In the genomic region with DNA sequence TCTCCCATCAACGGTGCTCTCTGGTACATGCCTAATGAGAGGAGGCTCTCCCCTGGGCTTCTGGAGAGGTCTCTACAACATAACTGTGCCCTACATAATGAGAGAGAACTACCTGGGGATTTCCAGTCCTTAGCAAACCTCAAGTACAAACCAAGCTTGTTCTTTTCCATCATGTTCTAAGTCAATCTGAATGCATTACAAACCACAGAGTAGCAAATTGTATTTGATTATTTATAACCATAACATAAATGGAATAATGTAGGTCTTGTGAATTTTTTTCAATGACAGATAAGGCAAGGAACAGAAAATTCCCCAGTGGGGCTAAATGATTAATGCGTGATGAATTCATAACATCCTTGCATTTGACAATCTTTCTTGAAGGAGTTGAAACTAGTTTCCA, we compare ENCODE assay signal across 24 cellular contexts.
A peak's percentile ranks its signal among the peaks of the same experiment; 100 is the strongest.
DNase-seq lines count a peak whose midpoint lies in the region; ATAC-seq and TF ChIP-seq lines count a peak whose summit lies in the region.
"Had no signal": no experiment of that assay in that cellular context is flagged by ENCODE, and none has a peak within 500 bp of the region (broad histone marks: within the 10 kb centered on the region; RNA-seq: fewer than 3 reads in every experiment).

No MANE protein-coding gene starts in this region.

- TF ChIP-seq CTCF in fibroblast of the aortic adventitia (IDR thresholded peaks at IDR 0.05; ENCODE audit: insufficient read depth, low read length): no peak

- no peak for DNase-seq in activated naive CD4-positive, alpha-beta T cell treated with anti-CD3 and anti-CD28 coated beads, Interleukin-2, amount 10 ng/mL, durations not matched to agents 7 days and 5 days
- DNase-seq in amniotic epithelial cell (ENCODE audit: low read depth): peak; percentile 25
- DNase-seq in fibroblast of the aortic adventitia (ENCODE audit: low read depth): peak; percentile 20
- peak; percentile 30 for DNase-seq in retina
- no peak for DNase-seq in NCI-H345 (lab: John Stamatoyannopoulos, UW)
- DNase-seq in NCI-H1105 treated with DMSO at 0.1 percent for 48 hours (lab: John Stamatoyannopoulos, UW): no peak
- DNase-seq: activated CD4-positive, alpha-beta T cell treated with anti-CD3 and anti-CD28 coated beads for 36 hours; activated T-cell treated with anti-CD3 and anti-CD28 coated beads, Interleukin-2, amount 50 U/mL, for 4 hours; amniotic stem cell; caudate nucleus; CD8-positive, alpha-beta memory T cell; DMS153; foreskin melanocyte; hypothalamus; KBM-7; left ventricle myocardium inferior; naive thymus-derived CD4-positive, alpha-beta T cell; NCI-H1694; stimulated activated CD4-positive, alpha-beta T cell treated with anti-CD3 and anti-CD28 coated beads, Interleukin-4, amount 100 ng/mL, for 1 hour; stimulated activated naive B cell treated with anti-CD40 and anti-IgM and Interleukin-4, amounts not matched to agents 10 μg/mL and 1 μg/mL and 100 μg/mL, for 72 hours; T-helper 17 cell had no signal

- ATAC-seq in HG03565 (IDR thresholded peaks at IDR 0.05; ENCODE audit: unreplicated experiment): no peak
- ATAC-seq: activated CD4-positive, alpha-beta T cell treated with anti-CD3 and anti-CD28 coated beads for 36 hours; activated T-cell treated with anti-CD3 and anti-CD28 coated beads, Interleukin-2, amount 50 U/mL, for 4 hours; naive thymus-derived CD4-positive, alpha-beta T cell; T-helper 17 cell had no signal

- peak overlapping the region; percentile 4 for H3K27ac Mint-ChIP-seq in activated naive CD4-positive, alpha-beta T cell treated with anti-CD3 and anti-CD28 coated beads, Interleukin-2, amount 50 U/mL, for 24 hours
- no peak overlapping the region for H3K27ac Mint-ChIP-seq in activated naive CD4-positive, alpha-beta T cell treated with anti-CD3 and anti-CD28 coated beads, Interleukin-2, amount 10 ng/mL, durations not matched to agents 7 days and 5 days
- H3K27ac Mint-ChIP-seq: activated CD4-positive, alpha-beta T cell treated with anti-CD3 and anti-CD28 coated beads for 36 hours; CD8-positive, alpha-beta memory T cell; naive thymus-derived CD4-positive, alpha-beta T cell; stimulated activated naive B cell treated with anti-CD40 and anti-IgM and Interleukin-4, amounts not matched to agents 10 μg/mL and 1 μg/mL and 100 μg/mL, for 72 hours; T-helper 17 cell had no signal

- H3K36me3 Mint-ChIP-seq in activated naive CD4-positive, alpha-beta T cell treated with anti-CD3 and anti-CD28 coated beads, Interleukin-2, amount 50 U/mL, for 24 hours: no peaks in the 10 kb centered on the region
- no peaks in the 10 kb centered on the region for H3K36me3 Mint-ChIP-seq in activated naive CD4-positive, alpha-beta T cell treated with anti-CD3 and anti-CD28 coated beads, Interleukin-2, amount 10 ng/mL, durations not matched to agents 7 days and 5 days
- H3K36me3 Mint-ChIP-seq: CD8-positive, alpha-beta memory T cell; naive thymus-derived CD4-positive, alpha-beta T cell; stimulated activated naive B cell treated with anti-CD40 and anti-IgM and Interleukin-4, amounts not matched to agents 10 μg/mL and 1 μg/mL and 100 μg/mL, for 72 hours had no signal

- H3K9me3 Mint-ChIP-seq in activated naive CD4-positive, alpha-beta T cell treated with anti-CD3 and anti-CD28 coated beads, Interleukin-2, amount 50 U/mL, for 24 hours: no peaks in the 10 kb centered on the region
- no peaks in the 10 kb centered on the region for H3K9me3 Mint-ChIP-seq in activated naive CD4-positive, alpha-beta T cell treated with anti-CD3 and anti-CD28 coated beads, Interleukin-2, amount 10 ng/mL, durations not matched to agents 7 days and 5 days
- H3K9me3 Mint-ChIP-seq: activated T-cell treated with anti-CD3 and anti-CD28 coated beads, Interleukin-2, amount 50 U/mL, for 4 hours; naive thymus-derived CD4-positive, alpha-beta T cell; stimulated activated naive B cell treated with anti-CD40 and anti-IgM and Interleukin-4, amounts not matched to agents 10 μg/mL and 1 μg/mL and 100 μg/mL, for 72 hours had no signal

- no peak overlapping the region for H3K4me3 ChIP-seq in fibroblast of the aortic adventitia (ENCODE audit: low read depth, low read length)
- H3K4me3 ChIP-seq: left ventricle myocardium inferior, SJSA1 had no signal

- no peaks in the 10 kb centered on the region for H3K4me1 Mint-ChIP-seq in activated naive CD4-positive, alpha-beta T cell treated with anti-CD3 and anti-CD28 coated beads, Interleukin-2, amount 50 U/mL, for 24 hours
- no peaks in the 10 kb centered on the region for H3K4me1 Mint-ChIP-seq in activated naive CD4-positive, alpha-beta T cell treated with anti-CD3 and anti-CD28 coated beads, Interleukin-2, amount 10 ng/mL, durations not matched to agents 7 days and 5 days
- H3K4me1 Mint-ChIP-seq: activated CD4-positive, alpha-beta T cell treated with anti-CD3 and anti-CD28 coated beads for 36 hours; CD8-positive, alpha-beta memory T cell; naive thymus-derived CD4-positive, alpha-beta T cell; T-helper 17 cell had no signal

- no peak overlapping the region for H3K4me3 Mint-ChIP-seq in activated naive CD4-positive, alpha-beta T cell treated with anti-CD3 and anti-CD28 coated beads, Interleukin-2, amount 50 U/mL, for 24 hours
- H3K4me3 Mint-ChIP-seq in activated naive CD4-positive, alpha-beta T cell treated with anti-CD3 and anti-CD28 coated beads, Interleukin-2, amount 10 ng/mL, durations not matched to agents 7 days and 5 days: no peak overlapping the region
- H3K4me3 Mint-ChIP-seq: activated CD4-positive, alpha-beta T cell treated with anti-CD3 and anti-CD28 coated beads for 36 hours; activated T-cell treated with anti-CD3 and anti-CD28 coated beads, Interleukin-2, amount 50 U/mL, for 4 hours; CD8-positive, alpha-beta memory T cell; naive thymus-derived CD4-positive, alpha-beta T cell; stimulated activated naive B cell treated with anti-CD40 and anti-IgM and Interleukin-4, amounts not matched to agents 10 μg/mL and 1 μg/mL and 100 μg/mL, for 72 hours; T-helper 17 cell had no signal

- CTCF ChIA-PET in activated naive CD4-positive, alpha-beta T cell treated with anti-CD3 and anti-CD28 coated beads, Interleukin-2, amount 10 ng/mL, durations not matched to agents 7 days and 5 days (lab: Charles Lee): no interaction called here

- no peaks in the 10 kb centered on the region for H3K27me3 Mint-ChIP-seq in activated naive CD4-positive, alpha-beta T cell treated with anti-CD3 and anti-CD28 coated beads, Interleukin-2, amount 50 U/mL, for 24 hours
- no peaks in the 10 kb centered on the region for H3K27me3 Mint-ChIP-seq in activated naive CD4-positive, alpha-beta T cell treated with anti-CD3 and anti-CD28 coated beads, Interleukin-2, amount 10 ng/mL, durations not matched to agents 7 days and 5 days
- H3K27me3 Mint-ChIP-seq: CD8-positive, alpha-beta memory T cell; stimulated activated naive B cell treated with anti-CD40 and anti-IgM and Interleukin-4, amounts not matched to agents 10 μg/mL and 1 μg/mL and 100 μg/mL, for 72 hours; T-helper 17 cell had no signal

Comparison
In these comparisons a context has a peak if more than half of its experiments do, and no peak if none do; other contexts are left out.
1. DNase-seq: peak in amniotic epithelial cell (single experiment), fibroblast of the aortic adventitia (single experiment) and retina (single experiment); none in activated naive CD4-positive, alpha-beta T cell treated with anti-CD3 and anti-CD28 coated beads, Interleukin-2, amount 10 ng/mL, durations not matched to agents 7 days and 5 days (single experiment), NCI-H345 (single experiment) and NCI-H1105 treated with DMSO at 0.1 percent for 48 hours (single experiment).